Comparison of ENCODE assay signal across 13 cellular contexts in genomic region chr3:152177757-152178156, GRCh38.
DNase-seq lines count a peak whose midpoint lies in the region; ATAC-seq, FAIRE-seq and TF ChIP-seq lines count a peak whose summit lies in the region.
"Had no signal": no experiment of that assay in that cellular context is flagged by ENCODE, and none has a peak within 500 bp of the region (broad histone marks: within the 10 kb centered on the region; RNA-seq: fewer than 3 reads in every experiment).

No MANE protein-coding gene starts in this region.

- FAIRE-seq in keratinocyte (lab: Jason Lieb, UNC) = peak; percentile 17
- FAIRE-seq: HTR-8/SVneo had no signal

- no peaks in the 10 kb centered on the region for H3K9me3 Mint-ChIP-seq in activated naive CD4-positive, alpha-beta T cell treated with anti-CD3 and anti-CD28 coated beads for 36 hours

- H3K4me2 ChIP-seq in keratinocyte (ENCODE audit: control insufficient read depth, extremely low read depth, insufficient read depth, low read depth, low read length) (no peak overlapping the region), mesendoderm (ENCODE audit: low read length) (no peak overlapping the region)

- DNase-seq in keratinocyte (ENCODE audit: low read depth, low spot score) = no peak
- DNase-seq in hypothalamus (lab: John Stamatoyannopoulos, UW) = no peak
- DNase-seq in mesendoderm = no peak
- no peak for DNase-seq in activated naive CD4-positive, alpha-beta T cell treated with anti-CD3 and anti-CD28 coated beads for 36 hours
- DNase-seq in HK-2 (ENCODE audit: unreplicated experiment) = no peak
- DNase-seq: caudate nucleus, NCI-H1694, posterior cingulate gyrus, trophoblast cell had no signal

- 100% methylated on average over 1 of the region's 1 CpG for WGBS in mesendoderm (ENCODE audit: extremely low coverage, insufficient coverage, low lambda C conversion rate)

- H2BK5ac ChIP-seq in mesendoderm (ENCODE audit: low read length) = no peak overlapping the region

- TF ChIP-seq CTCF in keratinocyte (optimal IDR thresholded peaks at IDR 0.05 in 1 of 3, IDR thresholded peaks at IDR 0.05 in 1 of 3, conservative IDR thresholded peaks at IDR 0.05 in 1 of 3; ENCODE audit: extremely low read depth in 1 of 3, insufficient read depth in 2 of 3, low read length in 3 of 3) = no peak

- H4K8ac ChIP-seq in mesendoderm (ENCODE audit: low read depth, low read length) = no peak overlapping the region

- no peaks in the 10 kb centered on the region for H4K20me1 ChIP-seq in keratinocyte (ENCODE audit: control insufficient read depth, extremely low read depth, insufficient read depth, low read length)

- no peak overlapping the region for H3K4ac ChIP-seq in mesendoderm (ENCODE audit: low read depth, low read length)

- no peak overlapping the region for H3K27ac ChIP-seq in keratinocyte (ENCODE audit: control insufficient read depth, insufficient read depth, low read length)
- no peak overlapping the region for H3K27ac ChIP-seq in mesendoderm (ENCODE audit: low read depth, low read length)

- dilution Hi-C loops in keratinocyte (cut with MboI; ENCODE audit: extremely low pct_ligation_motif_present, low sequenced_read_pairs) = no loop called here

- H3K18ac ChIP-seq in mesendoderm (ENCODE audit: low read length) = no peak overlapping the region

- H3K27me3 ChIP-seq in keratinocyte (ENCODE audit: control insufficient read depth, extremely low read depth, insufficient read depth, low read length) = no peaks in the 10 kb centered on the region
- no peaks in the 10 kb centered on the region for H3K27me3 ChIP-seq in mesendoderm (ENCODE audit: insufficient read depth, low read length, poor library complexity)

- H3K9ac ChIP-seq in keratinocyte (ENCODE audit: control insufficient read depth, extremely low read depth, insufficient read depth, low read length) (no peak overlapping the region), mesendoderm (ENCODE audit: low read length) (no peak overlapping the region)

- CTCF ChIA-PET in activated naive CD4-positive, alpha-beta T cell treated with anti-CD3 and anti-CD28 coated beads for 36 hours (lab: Charles Lee) = interaction anchor here (0.8 to 1.6 kb wide), 3 partner anchors 11 to 105 kb away, joined by 3 to 7 read pairs (median 5); no protein-coding TSS in a partner anchor

- H3K23ac ChIP-seq in mesendoderm (ENCODE audit: low read length) = no peak overlapping the region

- H2BK120ac ChIP-seq in mesendoderm (ENCODE audit: low read depth, low read length) = no peak overlapping the region

- peaks cover 15% of the 10 kb centered on the region for H3K4me1 ChIP-seq in keratinocyte (ENCODE audit: control insufficient read depth, extremely low read depth, insufficient read depth, low read length)
- no peaks in the 10 kb centered on the region for H3K4me1 ChIP-seq in mesendoderm (ENCODE audit: control insufficient read depth, low read depth, low read length)

- no peaks in the 10 kb centered on the region for H3K79me2 ChIP-seq in keratinocyte (ENCODE audit: control insufficient read depth, insufficient read depth, low read length)
- no peaks in the 10 kb centered on the region for H3K79me2 ChIP-seq in mesendoderm (ENCODE audit: control insufficient read depth, insufficient read depth, low read length)

- H3K27me3 Mint-ChIP-seq in activated naive CD4-positive, alpha-beta T cell treated with anti-CD3 and anti-CD28 coated beads for 36 hours (ENCODE audit: low read depth) = no peaks in the 10 kb centered on the region

- H3K36me3 ChIP-seq in keratinocyte (ENCODE audit: control insufficient read depth in 2 of 2, extremely low read depth in 1 of 2, insufficient read depth in 2 of 2, low read length in 2 of 2) (no peaks in the 10 kb centered on the region), mesendoderm (ENCODE audit: control insufficient read depth, insufficient read depth, low read length) (no peaks in the 10 kb centered on the region)

- H3K9me3 ChIP-seq in keratinocyte (ENCODE audit: control insufficient read depth, low read depth, low read length) = no peaks in the 10 kb centered on the region

- peak; percentile 94 for ATAC-seq in GM19023 (IDR thresholded peaks at IDR 0.05; ENCODE audit: unreplicated experiment)
- ATAC-seq in GM21825 (IDR thresholded peaks at IDR 0.05; ENCODE audit: unreplicated experiment) = peak; percentile 96
- ATAC-seq in HG03280 (IDR thresholded peaks at IDR 0.05; ENCODE audit: unreplicated experiment) = peak; percentile 65

- H2AFZ ChIP-seq in keratinocyte (ENCODE audit: control insufficient read depth, low read length) = no peak overlapping the region

- no peak overlapping the region for H3K4me3 ChIP-seq in keratinocyte (ENCODE audit: control insufficient read depth in 2 of 3, extremely low read depth in 1 of 3, insufficient read depth in 2 of 3, low read depth in 1 of 3, low read length in 3 of 3)
- no peak overlapping the region for H3K4me3 ChIP-seq in mesendoderm (ENCODE audit: low read length)

- H2BK15ac ChIP-seq in mesendoderm (replicated peaks; ENCODE audit: low read depth) = no peak overlapping the region

- H3K4me1 Mint-ChIP-seq in activated naive CD4-positive, alpha-beta T cell treated with anti-CD3 and anti-CD28 coated beads for 36 hours (ENCODE audit: low read depth) = peaks cover 56% of the 10 kb centered on the region

- no peaks in the 10 kb centered on the region for H3K36me3 Mint-ChIP-seq in activated naive CD4-positive, alpha-beta T cell treated with anti-CD3 and anti-CD28 coated beads for 36 hours (ENCODE audit: low read depth)

- no peak overlapping the region for H4K5ac ChIP-seq in mesendoderm (ENCODE audit: low read length)

- no peak overlapping the region for H3K56ac ChIP-seq in mesendoderm (ENCODE audit: low read length)

- intact Hi-C loops in activated naive CD4-positive, alpha-beta T cell treated with anti-CD3 and anti-CD28 coated beads for 36 hours (cut with micrococcal nuclease) = loop anchor here (2.0 kb wide), 1 partner anchor 51 kb away; no protein-coding TSS in a partner anchor

- no peak overlapping the region for H3K27ac Mint-ChIP-seq in activated naive CD4-positive, alpha-beta T cell treated with anti-CD3 and anti-CD28 coated beads for 36 hours

- no peak overlapping the region for H2AK5ac ChIP-seq in mesendoderm (ENCODE audit: low read length)

- no peaks in the 10 kb centered on the region for H3K79me1 ChIP-seq in mesendoderm (ENCODE audit: low read length)

- no peaks in the 10 kb centered on the region for H3K9me1 ChIP-seq in keratinocyte (ENCODE audit: control insufficient read depth, extremely low read depth, insufficient read depth, low read length)

- H3K4me3 Mint-ChIP-seq in activated naive CD4-positive, alpha-beta T cell treated with anti-CD3 and anti-CD28 coated beads for 36 hours = no peak overlapping the region
